ENCODE assay signal across 8 cellular contexts in genomic region chr14:81519200-81519998, GRCh38. TPM values are rescaled to one million over a fixed set of nuclear protein-coding genes. Genes with fewer than 3 reads are reported as not detected.
DNase-seq lines count a peak whose midpoint lies in the region; ATAC-seq and TF ChIP-seq lines count a peak whose summit lies in the region.

No MANE protein-coding gene starts in this region.

- TF ChIP-seq CTCF in gastroesophageal sphincter (IDR thresholded peaks at IDR 0.05) = no peak

- 51 to 58% methylated on average over 2 to 3 of the region's 3 CpGs for WGBS in gastroesophageal sphincter (ENCODE audit: low coverage in 1 of 2), 2 donors

- no peaks in the 10 kb centered on the region for H3K9me3 ChIP-seq in gastroesophageal sphincter

- peak; percentile 82 for ATAC-seq in GM18511 (IDR thresholded peaks at IDR 0.05; ENCODE audit: unreplicated experiment)
- peak; percentile 70 for ATAC-seq in HG02763 (IDR thresholded peaks at IDR 0.05; ENCODE audit: unreplicated experiment)
- peak; percentile 48 for ATAC-seq in gastroesophageal sphincter
- peak; percentile 77 for ATAC-seq in stimulated activated effector memory CD8-positive, alpha-beta T cell treated with anti-CD3 and anti-CD28 coated beads, Interleukin-12 subunit alpha, Interleukin-12 subunit beta, amount 100 ng/mL, for 72 hours

- TF ChIP-seq POLR2A in gastroesophageal sphincter (IDR thresholded peaks at IDR 0.05) = no peak

- H3K27ac ChIP-seq in gastroesophageal sphincter = peak overlapping the region; percentile 44 to 82 (median 76)

- no peaks in the 10 kb centered on the region for H3K27me3 ChIP-seq in gastroesophageal sphincter

- H3K4me3 ChIP-seq in gastroesophageal sphincter = no peak overlapping the region

- TF ChIP-seq EP300 in gastroesophageal sphincter (IDR thresholded peaks at IDR 0.05) = no peak

- H3K36me3 Mint-ChIP-seq in stimulated activated effector memory CD8-positive, alpha-beta T cell treated with anti-CD3 and anti-CD28 coated beads, Interleukin-12 subunit alpha, Interleukin-12 subunit beta, amount 100 ng/mL, for 72 hours = peaks cover 88% of the 10 kb centered on the region

- peak overlapping the region; percentile 1 for H3K4me3 Mint-ChIP-seq in stimulated activated effector memory CD8-positive, alpha-beta T cell treated with anti-CD3 and anti-CD28 coated beads, Interleukin-12 subunit alpha, Interleukin-12 subunit beta, amount 100 ng/mL, for 72 hours

- in situ Hi-C loops in SK-MEL-5 (cut with HindIII; ENCODE audit: low pct_unique_long_range_greater_than_20kb, low sequenced_read_pairs) = no loop called here

- H3K36me3 ChIP-seq in gastroesophageal sphincter = peaks cover 0 to 61% of the 10 kb centered on the region in 2 donors

- H3K4me1 ChIP-seq in gastroesophageal sphincter = peaks cover 5 to 44% (median 35%) of the 10 kb centered on the region in 3 donors

- peak overlapping the region; percentile 88 for H3K27ac Mint-ChIP-seq in stimulated activated effector memory CD8-positive, alpha-beta T cell treated with anti-CD3 and anti-CD28 coated beads, Interleukin-12 subunit alpha, Interleukin-12 subunit beta, amount 100 ng/mL, for 72 hours

- peak; percentile 66 for DNase-seq in SK-MEL-5 (ENCODE audit: low read depth, low spot score)
- peak in 1 of 2 donors; percentile 48 for DNase-seq in stimulated activated effector memory CD8-positive, alpha-beta T cell treated with anti-CD3 and anti-CD28 coated beads, Interleukin-12 subunit alpha, Interleukin-12 subunit beta, amount 100 ng/mL, for 72 hours (ENCODE audit: low spot score in 2 of 2)
- no peak for DNase-seq in NCI-H1930 (lab: John Stamatoyannopoulos, UW)
- no peak for DNase-seq in HUDEP-2 (lab: John Stamatoyannopoulos, UW; ENCODE audit: unreplicated experiment in 76 of 76)
- no peak for DNase-seq in LoVo (ENCODE audit: low spot score)

- peaks cover 26% of the 10 kb centered on the region for H3K4me1 Mint-ChIP-seq in stimulated activated effector memory CD8-positive, alpha-beta T cell treated with anti-CD3 and anti-CD28 coated beads, Interleukin-12 subunit alpha, Interleukin-12 subunit beta, amount 100 ng/mL, for 72 hours

- H3K9me3 Mint-ChIP-seq in stimulated activated effector memory CD8-positive, alpha-beta T cell treated with anti-CD3 and anti-CD28 coated beads, Interleukin-12 subunit alpha, Interleukin-12 subunit beta, amount 100 ng/mL, for 72 hours = no peaks in the 10 kb centered on the region

RNA-seq across cellular contexts. Expression of gene SEL1L, which starts 14.3 kb away (rescaled TPM):
- 58.3 and 62.1 TPM in 2 replicates for total RNA-seq in SK-MEL-5 (2014; rRNA removed; shearing (Covaris generic))
- polyA plus RNA-seq in SK-MEL-5 (2015; cell fraction: cytosol; rRNA removed) = 34.9 and 41.9 TPM in 2 replicates
- 18.1 and 27.0 TPM in 2 replicates for polyA plus RNA-seq in SK-MEL-5 (2015; cell fraction: nucleus; rRNA removed)
- total RNA-seq in gastroesophageal sphincter = 10 to 100 TPM; 53.7 to 82.8 (median 71.6) TPM
